Comparison of ENCODE assay signal across 18 cellular contexts in the genomic region with DNA sequence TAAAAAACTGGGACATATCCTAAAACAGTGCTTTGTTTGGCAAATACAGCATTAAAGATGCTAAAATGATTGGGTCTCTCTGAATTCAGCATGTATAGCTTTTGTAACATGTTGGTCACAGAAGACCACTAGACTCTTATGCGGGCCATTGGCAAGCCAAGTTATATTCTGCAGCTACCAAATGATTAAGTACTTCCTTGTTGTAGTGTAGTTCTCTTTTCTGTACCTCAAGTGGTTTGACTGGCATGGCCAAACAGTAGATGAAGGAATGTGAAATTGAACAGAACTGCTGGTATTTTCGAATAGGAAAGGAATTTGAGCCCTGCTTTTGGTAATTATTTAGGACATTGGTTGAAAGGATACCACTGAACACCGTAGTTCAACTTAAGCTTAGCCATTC.
"Had no signal": no experiment of that assay in that cellular context is flagged by ENCODE, and none has a peak within 500 bp of the region (broad histone marks: within the 10 kb centered on the region; RNA-seq: fewer than 3 reads in every experiment).

No MANE protein-coding gene starts in this region.

- H3K9me3 ChIP-seq: gastrocnemius medialis, suprapubic skin had no signal

- ATAC-seq: activated T-helper 17 cell treated with anti-CD3 and anti-CD28 coated beads, Interleukin-2, amount 50 U/mL, for 72 hours; gastrocnemius medialis; heart right ventricle; left ventricle myocardium superior; stimulated activated naive CD8-positive, alpha-beta T cell treated with anti-CD3 and anti-CD28 coated beads, Interleukin-15, Interleukin-2, amounts not matched to agents 100 U/mL and 50 U/mL, for 24 hours; WTC11 had no signal

- H3K4me1 Mint-ChIP-seq: activated CD4-positive, alpha-beta T cell treated with anti-CD3 and anti-CD28 coated beads, Interleukin-2, amount 10 ng/mL, durations not matched to agents 24 days and 14 days; activated T-helper 17 cell treated with anti-CD3 and anti-CD28 coated beads, Interleukin-2, amount 50 U/mL, for 72 hours; brain; central memory CD8-positive, alpha-beta T cell had no signal

- H3K4me3 Mint-ChIP-seq: activated CD4-positive, alpha-beta T cell treated with anti-CD3 and anti-CD28 coated beads, Interleukin-2, amount 10 ng/mL, durations not matched to agents 24 days and 14 days; activated naive CD4-positive, alpha-beta T cell treated with anti-CD3 and anti-CD28 coated beads for 36 hours; activated T-helper 17 cell treated with anti-CD3 and anti-CD28 coated beads, Interleukin-2, amount 50 U/mL, for 72 hours; brain; central memory CD8-positive, alpha-beta T cell; type B pancreatic cell; WTC11 had no signal

- DNase-seq: activated CD4-positive, alpha-beta T cell treated with anti-CD3 and anti-CD28 coated beads, Interleukin-2, amount 10 ng/mL, durations not matched to agents 24 days and 14 days; activated CD8-positive, alpha-beta memory T cell treated with anti-CD3 and anti-CD28 coated beads for 24 hours; activated naive CD4-positive, alpha-beta T cell treated with anti-CD3 and anti-CD28 coated beads for 36 hours; activated T-cell treated with anti-CD3 and anti-CD28 coated beads for 4 hours; effector memory CD4-positive, alpha-beta T cell; gastrocnemius medialis; heart right ventricle; islet precursor cell; left ventricle myocardium superior; stimulated activated naive CD8-positive, alpha-beta T cell treated with anti-CD3 and anti-CD28 coated beads, Interleukin-15, Interleukin-2, amounts not matched to agents 100 U/mL and 50 U/mL, for 24 hours had no signal

- H3K27ac Mint-ChIP-seq: activated CD4-positive, alpha-beta T cell treated with anti-CD3 and anti-CD28 coated beads, Interleukin-2, amount 10 ng/mL, durations not matched to agents 24 days and 14 days; activated naive CD4-positive, alpha-beta T cell treated with anti-CD3 and anti-CD28 coated beads for 36 hours; activated T-helper 17 cell treated with anti-CD3 and anti-CD28 coated beads, Interleukin-2, amount 50 U/mL, for 72 hours; brain; type B pancreatic cell; WTC11 had no signal

- H3K4me3 ChIP-seq: gastrocnemius medialis, heart right ventricle, right atrium auricular region, suprapubic skin had no signal

- H3K27ac ChIP-seq: epithelial cell of prostate, gastrocnemius medialis, heart right ventricle, right atrium auricular region, suprapubic skin had no signal

- H3K9me3 Mint-ChIP-seq: activated CD4-positive, alpha-beta T cell treated with anti-CD3 and anti-CD28 coated beads, Interleukin-2, amount 10 ng/mL, durations not matched to agents 24 days and 14 days had no signal

- H3K36me3 ChIP-seq: gastrocnemius medialis, heart right ventricle, right atrium auricular region, suprapubic skin had no signal

- H3K27me3 Mint-ChIP-seq: central memory CD8-positive, alpha-beta T cell; type B pancreatic cell had no signal

- H3K4me1 ChIP-seq: right atrium auricular region, suprapubic skin had no signal

- H3K27me3 ChIP-seq: gastrocnemius medialis, right atrium auricular region, suprapubic skin had no signal
